ENCODE assay signal across 8 cellular contexts in the genomic region with DNA sequence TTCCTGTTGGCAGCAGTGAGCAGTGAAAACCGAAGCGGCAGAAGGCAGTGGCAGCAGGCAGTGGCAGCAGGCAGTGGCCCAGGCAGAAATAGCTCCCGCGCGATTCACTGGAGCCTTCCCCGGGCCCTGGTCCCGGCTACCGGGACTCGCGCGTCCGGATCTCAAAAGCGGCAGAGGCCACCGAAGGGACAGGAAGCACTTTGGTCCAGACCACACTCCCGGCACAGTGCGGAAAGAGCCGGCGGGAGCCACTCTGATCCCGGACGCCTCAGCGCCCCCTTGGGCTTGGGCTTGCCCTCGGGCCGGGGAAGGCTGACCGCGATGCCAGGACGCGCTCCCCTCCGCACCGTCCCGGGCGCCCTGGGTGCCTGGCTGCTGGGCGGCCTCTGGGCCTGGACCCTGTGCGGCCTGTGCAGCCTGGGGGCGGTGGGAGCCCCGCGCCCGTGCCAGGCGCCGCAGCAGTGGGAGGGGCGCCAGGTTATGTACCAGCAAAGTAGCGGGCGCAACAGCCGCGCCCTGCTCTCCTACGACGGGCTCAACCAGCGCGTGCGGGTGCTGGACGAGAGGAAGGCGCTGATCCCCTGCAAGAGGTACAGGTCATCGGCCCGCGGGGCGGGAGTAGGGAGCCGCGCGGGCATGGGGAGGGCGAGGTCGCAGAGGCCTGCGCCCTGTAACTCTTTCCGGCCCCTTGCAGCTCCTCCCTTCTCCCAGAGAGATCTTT. TPM values are rescaled to one million over a fixed set of nuclear protein-coding genes. Genes with fewer than 3 reads are reported as not detected.
A peak's percentile ranks its signal among the peaks of the same experiment; 100 is the strongest.
DNase-seq lines count a peak whose midpoint lies in the region; ATAC-seq and TF ChIP-seq lines count a peak whose summit lies in the region.

A gene (plus strand): TSS at position 22 of the 721 bp plus-strand sequence. CDS start 300 bp downstream, at position 322.

- H3K9ac ChIP-seq in adipocyte (ENCODE audit: low read length) = peak within 1 kb of the TSS; percentile 96

- H3K27me3 ChIP-seq in adipocyte (replicated peaks; ENCODE audit: control insufficient read depth, insufficient read depth, low read length) = no peaks in the 10 kb centered on the region
- H3K27me3 ChIP-seq in right atrium auricular region = no peaks in the 10 kb centered on the region

- ATAC-seq in GM18508 (IDR thresholded peaks at IDR 0.05; ENCODE audit: insufficient read depth, unreplicated experiment) = peak; percentile 44
- ATAC-seq in HG03097 (IDR thresholded peaks at IDR 0.05; ENCODE audit: low FRiP score, unreplicated experiment) = peak; percentile 61

- H3K9me3 ChIP-seq in adipocyte (ENCODE audit: control insufficient read depth, low read length) = peaks cover 5% of the 10 kb centered on the region
- H3K9me3 ChIP-seq in right atrium auricular region = peaks cover 0 to 7% of the 10 kb centered on the region in 2 donors

- peaks cover 49% of the 10 kb centered on the region for H3K4me1 ChIP-seq in adipocyte (ENCODE audit: control insufficient read depth, insufficient read depth, low read length)
- H3K4me1 ChIP-seq in right atrium auricular region = peaks cover 0 to 33% of the 10 kb centered on the region in 2 donors

- intact Hi-C loops in posterior vena cava (cut with DNase I) = loop anchor here in 1 of 2 donors (10.0 kb wide), 1 partner anchor 274 kb away; no protein-coding TSS in a partner anchor

- DNase-seq in AML-193 (lab: John Stamatoyannopoulos, UW) = peak; percentile 76 to 82
- DNase-seq in NCI-H460 (ENCODE audit: extremely low read depth, low read depth) = peak; percentile 84
- peak; percentile 70 for DNase-seq in adipocyte (ENCODE audit: low read depth)
- DNase-seq in right atrium auricular region (ENCODE audit: low spot score) = no peak
- DNase-seq in posterior vena cava (ENCODE audit: low spot score) = peak; percentile 86
- no peak for DNase-seq in dermis blood vessel endothelial cell

- H3K4me3 ChIP-seq in adipocyte (ENCODE audit: low read length) (peak within 1 kb of the TSS; percentile 93), right atrium auricular region (peak within 1 kb of the TSS; percentile 65 to 70)

- peak within 1 kb of the TSS; percentile 84 to 89 for H3K27ac ChIP-seq in right atrium auricular region

- TF ChIP-seq CTCF in right atrium auricular region (IDR thresholded peaks at IDR 0.05) = peak in 1 of 2 donors; percentile 39

- H3K36me3 ChIP-seq in adipocyte (ENCODE audit: control insufficient read depth, insufficient read depth, low read length, severe bottlenecking) = peaks cover 8% of the 10 kb centered on the region
- no peaks in the 10 kb centered on the region for H3K36me3 ChIP-seq in right atrium auricular region

RNA-seq across cellular contexts. Expression of the gene that starts here (rescaled TPM):
- total RNA-seq in NCI-H460 (2014; rRNA removed; shearing (Covaris generic)) = 103 and 109 TPM in 2 replicates
- 181 and 201 TPM in 2 replicates for polyA plus RNA-seq in NCI-H460 (2014; cell fraction: nucleus; rRNA removed)
- 10 to 100 TPM in 1 of 2 donors, 1 to 10 TPM in 1; 9.9 to 36.3 TPM for total RNA-seq in right atrium auricular region
- total RNA-seq in posterior vena cava = 10 to 100 TPM; 31.3 to 42.6 TPM
- 1.7 and 7.2 TPM in 2 replicates for total RNA-seq in dermis blood vessel endothelial cell

Comparison
In these comparisons a context has a peak if more than half of its experiments do, and no peak if none do; other contexts are left out.
1. DNase-seq: peak in AML-193 (2 of 2), NCI-H460 (single experiment), adipocyte (single experiment) and posterior vena cava (single experiment); none in right atrium auricular region (single experiment) and dermis blood vessel endothelial cell (single experiment).